ENCODE assay signal across 25 cellular contexts in the genomic region with DNA sequence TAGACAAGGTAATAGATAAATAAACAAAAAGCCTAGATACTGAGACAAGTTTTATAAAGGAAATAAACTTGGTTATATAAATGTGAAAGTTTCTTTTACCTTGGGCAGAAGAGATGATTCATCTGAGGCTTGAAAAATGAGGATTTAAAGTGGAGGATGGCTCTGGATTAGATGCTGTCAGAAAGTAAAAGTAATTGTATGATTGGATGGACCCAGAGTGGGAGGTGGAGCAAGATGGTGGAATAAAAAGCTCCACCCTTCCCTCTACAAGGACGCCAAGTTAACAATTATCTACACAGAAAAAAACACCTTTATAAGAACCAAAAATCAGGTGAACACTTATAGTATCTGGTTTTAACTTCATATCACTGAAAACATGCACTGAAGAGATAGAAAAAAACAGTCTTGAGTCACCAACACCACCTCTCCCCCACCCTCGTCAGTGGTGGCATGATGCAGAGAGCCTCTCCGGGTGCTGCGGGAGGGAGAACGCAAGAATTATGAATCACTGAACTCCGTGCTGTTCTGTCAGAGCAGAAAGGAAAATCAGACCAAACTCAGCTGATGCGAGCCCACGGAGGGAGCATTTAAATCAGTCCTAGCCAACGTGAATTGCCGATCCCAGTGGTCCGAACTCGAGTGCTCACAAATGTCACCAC.
"Had no signal": no experiment of that assay in that cellular context is flagged by ENCODE, and none has a peak within 500 bp of the region (broad histone marks: within the 10 kb centered on the region; RNA-seq: fewer than 3 reads in every experiment).

No MANE protein-coding gene starts in this region.

- H3K4me1 ChIP-seq: ascending aorta, esophagus squamous epithelium, heart right ventricle, lower lobe of right lung, testis, vagina had no signal

- H3K4me3 ChIP-seq: ascending aorta, coronary artery, esophagus squamous epithelium, heart right ventricle, lower lobe of right lung, testis, vagina had no signal

- H3K36me3 ChIP-seq: ascending aorta, brain microvascular endothelial cell, esophagus squamous epithelium, heart right ventricle, lower lobe of right lung, vagina had no signal

- H3K9me3 ChIP-seq: esophagus squamous epithelium, testis, vagina had no signal

- H3K36me3 Mint-ChIP-seq: naive B cell; stimulated activated memory B cell treated with anti-CD40 and anti-IgM and Interleukin-4, amounts not matched to agents 10 μg/mL and 1 μg/mL and 100 μg/mL, for 72 hours; type B pancreatic cell had no signal

- ATAC-seq: activated naive CD4-positive, alpha-beta T cell treated with anti-CD3 and anti-CD28 coated beads, Interleukin-2, amount 50 U/mL, for 72 hours; activated T-helper 17 cell treated with anti-CD3 and anti-CD28 coated beads, Interleukin-2, amount 50 U/mL, for 72 hours; heart right ventricle; left lobe of liver; lower lobe of right lung; sciatic nerve; stimulated activated memory B cell treated with anti-CD40 and anti-IgM and Interleukin-4, amounts not matched to agents 10 μg/mL and 1 μg/mL and 100 μg/mL, for 72 hours had no signal

- H3K4me1 Mint-ChIP-seq: activated T-helper 17 cell treated with anti-CD3 and anti-CD28 coated beads, Interleukin-2, amount 50 U/mL, for 72 hours; central memory CD8-positive, alpha-beta T cell; endodermal cell; naive B cell; neural crest cell; stimulated activated memory B cell treated with anti-CD40 and anti-IgM and Interleukin-4, amounts not matched to agents 10 μg/mL and 1 μg/mL and 100 μg/mL, for 72 hours had no signal

- H3K27ac ChIP-seq: ascending aorta, brain microvascular endothelial cell, coronary artery, esophagus squamous epithelium, heart right ventricle, lower lobe of right lung, testis, vagina had no signal

- H3K4me3 Mint-ChIP-seq: activated T-helper 17 cell treated with anti-CD3 and anti-CD28 coated beads, Interleukin-2, amount 50 U/mL, for 72 hours; central memory CD8-positive, alpha-beta T cell; endodermal cell; naive B cell; neural crest cell; stimulated activated memory B cell treated with anti-CD40 and anti-IgM and Interleukin-4, amounts not matched to agents 10 μg/mL and 1 μg/mL and 100 μg/mL, for 72 hours; T-helper 2 cell treated with Interferon-gamma antibody and Interleukin-4, amounts not matched to agents 5 μg/mL and 100 μg/mL, for 36 hours; type B pancreatic cell had no signal

- H3K27ac Mint-ChIP-seq: activated naive CD4-positive, alpha-beta T cell treated with anti-CD3 and anti-CD28 coated beads, Interleukin-2, amount 50 U/mL, for 72 hours; activated T-helper 17 cell treated with anti-CD3 and anti-CD28 coated beads, Interleukin-2, amount 50 U/mL, for 72 hours; endodermal cell; naive B cell; stimulated activated memory B cell treated with anti-CD40 and anti-IgM and Interleukin-4, amounts not matched to agents 10 μg/mL and 1 μg/mL and 100 μg/mL, for 72 hours; T-helper 2 cell treated with Interferon-gamma antibody and Interleukin-4, amounts not matched to agents 5 μg/mL and 100 μg/mL, for 36 hours; type B pancreatic cell had no signal

- H3K27me3 ChIP-seq: ascending aorta, brain microvascular endothelial cell, testis, vagina had no signal

- DNase-seq: activated CD4-positive, alpha-beta T cell treated with anti-CD3 and anti-CD28 coated beads for 1 hour; activated T-cell treated with anti-CD3 and anti-CD28 coated beads, Interleukin-2, amount 50 U/mL, for 1 hour; brain microvascular endothelial cell; endodermal cell; esophagus squamous epithelium; heart right ventricle; kidney; lower lobe of right lung; mesendoderm; naive B cell; small intestine; stimulated activated CD4-positive, alpha-beta T cell treated with anti-CD3 and anti-CD28 coated beads, Interleukin-2, amount 100 ng/mL, for 24 hours; testis had no signal
